24 cellular contexts compared by ENCODE assay signal in the genomic region with DNA sequence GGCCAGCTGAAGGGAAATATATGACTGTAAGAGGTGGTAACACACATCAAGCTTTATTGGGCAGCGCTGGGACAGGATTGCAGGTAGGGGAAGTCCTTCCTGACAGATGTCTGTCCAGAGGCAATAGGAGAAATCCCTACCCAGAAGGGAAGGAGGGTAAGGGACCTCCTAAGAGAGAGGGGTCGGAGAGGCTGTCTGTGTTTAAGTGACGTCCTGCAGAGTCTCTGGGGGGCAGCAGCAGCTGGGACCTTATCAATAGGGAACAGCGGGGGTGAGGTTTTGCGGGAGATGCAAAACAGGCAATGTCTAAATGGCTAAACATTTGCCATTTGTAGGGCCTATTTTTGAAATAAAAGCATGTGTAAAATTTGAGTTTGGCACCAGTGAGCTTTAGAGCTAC.
"Had no signal": no experiment of that assay in that cellular context is flagged by ENCODE, and none has a peak within 500 bp of the region (broad histone marks: within the 10 kb centered on the region; RNA-seq: fewer than 3 reads in every experiment).

No MANE protein-coding gene starts in this region.

- H3K36me3 Mint-ChIP-seq: activated CD4-positive, alpha-beta memory T cell treated with anti-CD3 and anti-CD28 coated beads for 36 hours; activated naive CD4-positive, alpha-beta T cell treated with anti-CD3 and anti-CD28 coated beads, Interleukin-2, amount 50 U/mL, for 72 hours had no signal

- H3K9me3 ChIP-seq: colonic mucosa, ovary, thoracic aorta had no signal

- ATAC-seq: activated naive CD4-positive, alpha-beta T cell treated with anti-CD3 and anti-CD28 coated beads, Interleukin-2, amount 50 U/mL, for 72 hours; heart right ventricle; naive thymus-derived CD8-positive, alpha-beta T cell; psoas muscle; stimulated activated naive B cell treated with anti-CD40 and anti-IgM and Interleukin-4, amounts not matched to agents 10 μg/mL and 1 μg/mL and 100 μg/mL, for 72 hours had no signal

- H3K36me3 ChIP-seq: colonic mucosa, heart right ventricle, left ventricle myocardium inferior, ovary, right atrium auricular region, thoracic aorta had no signal

- H3K27me3 Mint-ChIP-seq: stimulated activated naive B cell treated with anti-CD40 and anti-IgM and Interleukin-4, amounts not matched to agents 10 μg/mL and 1 μg/mL and 100 μg/mL, for 72 hours; type B pancreatic cell had no signal

- H3K27ac Mint-ChIP-seq: activated CD4-positive, alpha-beta memory T cell treated with anti-CD3 and anti-CD28 coated beads for 36 hours; activated naive CD4-positive, alpha-beta T cell treated with anti-CD3 and anti-CD28 coated beads, Interleukin-2, amount 50 U/mL, for 72 hours; mesothelial cell of epicardium; naive thymus-derived CD8-positive, alpha-beta T cell; stimulated activated naive B cell treated with anti-CD40 and anti-IgM and Interleukin-4, amounts not matched to agents 10 μg/mL and 1 μg/mL and 100 μg/mL, for 72 hours; T-helper 1 cell treated with Interleukin-12 subunit alpha and Interleukin-12 subunit beta and Interleukin-4 antibody, amounts not matched to agents 30 μg/mL and 1 μg/mL, for 36 hours; type B pancreatic cell had no signal

- H3K4me1 Mint-ChIP-seq: stimulated activated naive B cell treated with anti-CD40 and anti-IgM and Interleukin-4, amounts not matched to agents 10 μg/mL and 1 μg/mL and 100 μg/mL, for 72 hours had no signal

- DNase-seq: activated CD4-positive, alpha-beta memory T cell treated with anti-CD3 and anti-CD28 coated beads for 36 hours; activated CD4-positive, alpha-beta T cell treated with anti-CD3 and anti-CD28 coated beads for 48 hours; activated gamma-delta T cell treated with Interleukin-2 at 50 U/mL for 16 hours; activated T-cell treated with anti-CD3 and anti-CD28 coated beads for 4 hours; caudate nucleus; colonic mucosa; heart right ventricle; kidney glomerular epithelial cell; left ventricle myocardium inferior; stimulated activated CD4-positive, alpha-beta T cell treated with anti-CD3 and anti-CD28 coated beads, Interleukin-2, amount 100 ng/mL, for 24 hours; stimulated activated naive B cell treated with anti-CD40 and anti-IgM and Interleukin-4, amounts not matched to agents 10 μg/mL and 1 μg/mL and 100 μg/mL, for 72 hours had no signal

- H3K4me3 Mint-ChIP-seq: activated CD4-positive, alpha-beta memory T cell treated with anti-CD3 and anti-CD28 coated beads for 36 hours; brain; mesothelial cell of epicardium; naive thymus-derived CD8-positive, alpha-beta T cell; stimulated activated naive B cell treated with anti-CD40 and anti-IgM and Interleukin-4, amounts not matched to agents 10 μg/mL and 1 μg/mL and 100 μg/mL, for 72 hours; T-helper 1 cell treated with Interleukin-12 subunit alpha and Interleukin-12 subunit beta and Interleukin-4 antibody, amounts not matched to agents 30 μg/mL and 1 μg/mL, for 36 hours; type B pancreatic cell had no signal

- H3K4me3 ChIP-seq: colonic mucosa, dorsolateral prefrontal cortex, heart right ventricle, left ventricle myocardium inferior, ovary, psoas muscle, right atrium auricular region, skin epidermis, thoracic aorta had no signal

- H3K27me3 ChIP-seq: colonic mucosa, heart right ventricle, ovary, right atrium auricular region had no signal

- H3K4me1 ChIP-seq: colonic mucosa, heart right ventricle, left ventricle myocardium inferior, psoas muscle, right atrium auricular region had no signal

- H3K27ac ChIP-seq: colonic mucosa, dorsolateral prefrontal cortex, epithelial cell of prostate, heart right ventricle, left ventricle myocardium inferior, ovary, psoas muscle, right atrium auricular region, skin epidermis, thoracic aorta had no signal
